ENCODE assay signal across 19 cellular contexts in genomic region chr1:23759277-23759676, GRCh38. TPM values are rescaled to one million over a fixed set of nuclear protein-coding genes. Genes with fewer than 3 reads are reported as not detected.
DNase-seq lines count a peak whose midpoint lies in the region; ATAC-seq and TF ChIP-seq lines count a peak whose summit lies in the region.
"Had no signal": no experiment of that assay in that cellular context is flagged by ENCODE, and none has a peak within 500 bp of the region (broad histone marks: within the 10 kb centered on the region; RNA-seq: fewer than 3 reads in every experiment).

No MANE protein-coding gene starts in this region.

- H3K36me3 ChIP-seq in testis (ENCODE audit: low read depth, missing control alignments): no peaks in the 10 kb centered on the region

- no peak for DNase-seq in activated naive CD8-positive, alpha-beta T cell treated with anti-CD3 and anti-CD28 coated beads for 36 hours
- DNase-seq in activated naive CD8-positive, alpha-beta T cell treated with anti-CD3 and anti-CD28 coated beads, Interleukin-2, amount 50 U/mL, for 24 hours: no peak
- peak; percentile 85 for DNase-seq in globus pallidus (ENCODE audit: low spot score)
- DNase-seq in medulla oblongata (ENCODE audit: extremely low spot score): peak; percentile 81
- DNase-seq in testis: peak; percentile 79
- DNase-seq in foreskin melanocyte: no peak
- no peak for DNase-seq in natural killer cell
- DNase-seq in activated CD4-positive, alpha-beta T cell treated with anti-CD3 and anti-CD28 coated beads, Interleukin-2, amount 50 U/mL, for 1 hour: no peak
- DNase-seq: activated CD4-positive, CD25-positive, alpha-beta regulatory T cell; activated naive CD4-positive, alpha-beta T cell treated with Interleukin-2 at 50 U/mL for 16 hours; central memory CD4-positive, alpha-beta T cell; foreskin fibroblast; mesenchymal stem cell; NCI-H1694; NCI-H446 treated with DMSO at 0.1 percent for 48 hours; SHP77 treated with DMSO at 0.1 percent for 48 hours; small intestine; T-helper 17 cell had no signal

- ATAC-seq in activated naive CD8-positive, alpha-beta T cell treated with anti-CD3 and anti-CD28 coated beads, Interleukin-2, amount 50 U/mL, for 24 hours: no peak
- no peak for ATAC-seq in natural killer cell
- ATAC-seq: T-helper 17 cell had no signal

- no peak for TF ChIP-seq POLR2A in testis (IDR thresholded peaks at IDR 0.05)

- 31 to 35% methylated on average over 4 of the region's 4 CpGs for WGBS in testis, 2 donors

- H3K9me3 Mint-ChIP-seq in activated naive CD8-positive, alpha-beta T cell treated with anti-CD3 and anti-CD28 coated beads for 36 hours: no peaks in the 10 kb centered on the region
- no peaks in the 10 kb centered on the region for H3K9me3 Mint-ChIP-seq in activated naive CD8-positive, alpha-beta T cell treated with anti-CD3 and anti-CD28 coated beads, Interleukin-2, amount 50 U/mL, for 24 hours
- no peaks in the 10 kb centered on the region for H3K9me3 Mint-ChIP-seq in natural killer cell
- H3K9me3 Mint-ChIP-seq: neural crest cell had no signal

- no peak overlapping the region for H3K27ac ChIP-seq in testis

- H3K4me1 Mint-ChIP-seq in activated naive CD8-positive, alpha-beta T cell treated with anti-CD3 and anti-CD28 coated beads for 36 hours: peaks cover 6% of the 10 kb centered on the region
- no peaks in the 10 kb centered on the region for H3K4me1 Mint-ChIP-seq in activated naive CD8-positive, alpha-beta T cell treated with anti-CD3 and anti-CD28 coated beads, Interleukin-2, amount 50 U/mL, for 24 hours
- H3K4me1 Mint-ChIP-seq in natural killer cell: peaks cover 0 to 5% of the 10 kb centered on the region in 2 donors
- H3K4me1 Mint-ChIP-seq: neural crest cell had no signal

- no peaks in the 10 kb centered on the region for H3K27me3 Mint-ChIP-seq in activated naive CD8-positive, alpha-beta T cell treated with anti-CD3 and anti-CD28 coated beads for 36 hours
- H3K27me3 Mint-ChIP-seq in activated naive CD8-positive, alpha-beta T cell treated with anti-CD3 and anti-CD28 coated beads, Interleukin-2, amount 50 U/mL, for 24 hours: no peaks in the 10 kb centered on the region
- no peaks in the 10 kb centered on the region for H3K27me3 Mint-ChIP-seq in natural killer cell (ENCODE audit: low read depth in 2 of 2)
- H3K27me3 Mint-ChIP-seq: T-helper 17 cell had no signal

- no peak overlapping the region for H3K4me3 ChIP-seq in testis

- no peaks in the 10 kb centered on the region for H3K4me1 ChIP-seq in testis

- intact Hi-C loops in testis (cut with DNase I; ENCODE audit: low total_unique reads) (no loop called here), natural killer cell (cut with micrococcal nuclease) (no loop called here)

- H3K27ac Mint-ChIP-seq in activated naive CD8-positive, alpha-beta T cell treated with anti-CD3 and anti-CD28 coated beads for 36 hours: peak overlapping the region; percentile 25
- H3K27ac Mint-ChIP-seq in activated naive CD8-positive, alpha-beta T cell treated with anti-CD3 and anti-CD28 coated beads, Interleukin-2, amount 50 U/mL, for 24 hours: no peak overlapping the region
- H3K27ac Mint-ChIP-seq in natural killer cell: no peak overlapping the region
- H3K27ac Mint-ChIP-seq: T-helper 17 cell had no signal

- H3K9me3 ChIP-seq in testis: no peaks in the 10 kb centered on the region

- H3K4me3 Mint-ChIP-seq in activated naive CD8-positive, alpha-beta T cell treated with anti-CD3 and anti-CD28 coated beads for 36 hours: no peak overlapping the region
- H3K4me3 Mint-ChIP-seq in activated naive CD8-positive, alpha-beta T cell treated with anti-CD3 and anti-CD28 coated beads, Interleukin-2, amount 50 U/mL, for 24 hours: no peak overlapping the region
- no peak overlapping the region for H3K4me3 Mint-ChIP-seq in natural killer cell
- H3K4me3 Mint-ChIP-seq: neural crest cell, T-helper 17 cell had no signal

- TF ChIP-seq CTCF in testis (IDR thresholded peaks at IDR 0.05) (no peak), natural killer cell (IDR thresholded peaks at IDR 0.05) (no peak)

- no peaks in the 10 kb centered on the region for H3K27me3 ChIP-seq in testis

- H3K36me3 Mint-ChIP-seq in activated naive CD8-positive, alpha-beta T cell treated with anti-CD3 and anti-CD28 coated beads for 36 hours: peaks cover 13% of the 10 kb centered on the region
- peaks cover 61% of the 10 kb centered on the region for H3K36me3 Mint-ChIP-seq in activated naive CD8-positive, alpha-beta T cell treated with anti-CD3 and anti-CD28 coated beads, Interleukin-2, amount 50 U/mL, for 24 hours (ENCODE audit: low read depth)
- H3K36me3 Mint-ChIP-seq in natural killer cell: peaks cover 18% of the 10 kb centered on the region

RNA-seq across cellular contexts. Expression of gene ELOA, which starts 16.0 kb away (rescaled TPM):
- total RNA-seq in activated naive CD8-positive, alpha-beta T cell treated with anti-CD3 and anti-CD28 coated beads for 36 hours: 10 to 100 TPM; 58.5 to 60.6 TPM
- total RNA-seq in testis (10 to 100 TPM; 38.7 to 41.9 TPM), natural killer cell (10 to 100 TPM; 28.7 to 48.2 (median 36.9) TPM)
- 51.3 TPM for polyA plus RNA-seq in testis (ENCODE audit: insufficient read depth, low read depth, low replicate concordance)

RNA-seq across cellular contexts. Expression of gene PITHD1, which starts 18.9 kb away (rescaled TPM):
- total RNA-seq in activated naive CD8-positive, alpha-beta T cell treated with anti-CD3 and anti-CD28 coated beads for 36 hours: 10 to 100 TPM; 89.1 to 92.3 TPM
- total RNA-seq in testis (10 to 100 TPM; 83.7 to 89.9 TPM), natural killer cell (10 to 100 TPM; 73.2 to 84.1 (median 77.7) TPM)
- polyA plus RNA-seq in testis (ENCODE audit: insufficient read depth, low read depth, low replicate concordance): 99.3 TPM

RNA-seq across cellular contexts. Expression of gene LYPLA2, which starts 31.7 kb away (rescaled TPM):
- 10 to 100 TPM; 76.8 to 79.5 TPM for total RNA-seq in activated naive CD8-positive, alpha-beta T cell treated with anti-CD3 and anti-CD28 coated beads for 36 hours
- total RNA-seq in testis (10 to 100 TPM; 46.5 to 47.8 TPM), natural killer cell (10 to 100 TPM; 70.6 to 84.5 (median 73.3) TPM)
- 36.1 TPM for polyA plus RNA-seq in testis (ENCODE audit: insufficient read depth, low read depth, low replicate concordance)

RNA-seq across cellular contexts. Expression of gene GALE, which starts 41.3 kb away (rescaled TPM):
- 10 to 100 TPM; 48.6 to 51.8 TPM for total RNA-seq in activated naive CD8-positive, alpha-beta T cell treated with anti-CD3 and anti-CD28 coated beads for 36 hours
- total RNA-seq in testis (10 to 100 TPM; 23.2 to 26.1 TPM), natural killer cell (10 to 100 TPM; 12.8 to 20.3 (median 14.6) TPM)
- 18.7 TPM for polyA plus RNA-seq in testis (ENCODE audit: insufficient read depth, low read depth, low replicate concordance)

Comparison
In these comparisons a context has a peak if more than half of its experiments do, and no peak if none do; other contexts are left out.
1. DNase-seq: peak in globus pallidus (single experiment), medulla oblongata (single experiment) and testis (single experiment); none in activated naive CD8-positive, alpha-beta T cell treated with anti-CD3 and anti-CD28 coated beads for 36 hours (single experiment), activated naive CD8-positive, alpha-beta T cell treated with anti-CD3 and anti-CD28 coated beads, Interleukin-2, amount 50 U/mL, for 24 hours (single experiment), foreskin melanocyte (single experiment), natural killer cell (single experiment) and activated CD4-positive, alpha-beta T cell treated with anti-CD3 and anti-CD28 coated beads, Interleukin-2, amount 50 U/mL, for 1 hour (single experiment).